1 cellular context compared by ENCODE assay signal in genomic region chr17:50890675-50891516, GRCh38.
TF ChIP-seq lines count a peak whose summit lies in the region.

No MANE protein-coding gene starts in this region.

TF ChIP-seq in HepG2, 621 proteins besides CTCF, POLR2A, EP300 and RAD21 (continues in another document):
- no peak for TF ChIP-seq FOXC1 (CRISPR knock-in tag; IDR thresholded peaks at IDR 0.05; ENCODE audit: borderline replicate concordance)
- TF ChIP-seq ZNF260 (CRISPR knock-in tag; IDR thresholded peaks at IDR 0.05; ENCODE audit: borderline replicate concordance, low read depth) = no peak
- no peak for TF ChIP-seq ZBTB4 (CRISPR knock-in tag; IDR thresholded peaks at IDR 0.05; ENCODE audit: borderline replicate concordance)
- no peak for TF ChIP-seq CERS6 (CRISPR knock-in tag; IDR thresholded peaks at IDR 0.05)
- peak; percentile 20 for TF ChIP-seq ZNF18 (CRISPR knock-in tag; IDR thresholded peaks at IDR 0.05; ENCODE audit: insufficient replicate concordance)
- peak; percentile 69; the same call in 1 of the 2 replicates for TF ChIP-seq DNMT3B (CRISPR knock-in tag; conservative IDR thresholded peaks at IDR 0.05)
- TF ChIP-seq SP2 (CRISPR knock-in tag; IDR thresholded peaks at IDR 0.05) = no peak
- TF ChIP-seq FOXO1 (CRISPR knock-in tag; IDR thresholded peaks at IDR 0.05) = peak; percentile 99
- TF ChIP-seq ARNT (IDR thresholded peaks at IDR 0.05) = no peak
- TF ChIP-seq HMGXB3 (CRISPR knock-in tag; IDR thresholded peaks at IDR 0.05; ENCODE audit: borderline replicate concordance) = no peak
- peak; percentile 54 for TF ChIP-seq GATAD1 (CRISPR knock-in tag; IDR thresholded peaks at IDR 0.05)
- no peak; the same call in 1 of the 2 replicates for TF ChIP-seq NFYB (CRISPR knock-in tag; IDR thresholded peaks at IDR 0.05)
- no peak for TF ChIP-seq ZBTB1 (CRISPR knock-in tag; IDR thresholded peaks at IDR 0.05; ENCODE audit: borderline replicate concordance)
- TF ChIP-seq ARID5B (CRISPR knock-in tag; IDR thresholded peaks at IDR 0.05) = peak; percentile 96
- TF ChIP-seq KLF6 (CRISPR knock-in tag; IDR thresholded peaks at IDR 0.05) = peak; percentile 76; the same call in 1 of the 2 replicates
- no peak for TF ChIP-seq ZNF850 (CRISPR knock-in tag; conservative IDR thresholded peaks at IDR 0.05)
- peak; percentile 66; the same call in 1 of the 2 replicates for TF ChIP-seq ZNF580 (CRISPR knock-in tag; IDR thresholded peaks at IDR 0.05; ENCODE audit: borderline replicate concordance, low read depth)
- peak; percentile 94 for TF ChIP-seq ZGPAT (CRISPR knock-in tag; IDR thresholded peaks at IDR 0.05)
- TF ChIP-seq PATZ1 (CRISPR knock-in tag; IDR thresholded peaks at IDR 0.05) = peak; percentile 67
- peak in 1 of 2 experiments; percentile 75; a peak in 1 of 4 replicates for TF ChIP-seq REST (IDR thresholded peaks at IDR 0.05; ENCODE audit: borderline replicate concordance in 1 of 2, low read depth in 1 of 2, low read length in 2 of 2)
- TF ChIP-seq SP5 (CRISPR knock-in tag; IDR thresholded peaks at IDR 0.05; ENCODE audit: borderline replicate concordance, low read depth) = peak; percentile 84
- TF ChIP-seq ZNF281 (CRISPR knock-in tag; IDR thresholded peaks at IDR 0.05; ENCODE audit: borderline replicate concordance) = no peak
- TF ChIP-seq DMAP1 (CRISPR knock-in tag; IDR thresholded peaks at IDR 0.05) = peak; percentile 43; the same call in 1 of the 2 replicates
